8 cellular contexts compared by ENCODE assay signal in the genomic region with DNA sequence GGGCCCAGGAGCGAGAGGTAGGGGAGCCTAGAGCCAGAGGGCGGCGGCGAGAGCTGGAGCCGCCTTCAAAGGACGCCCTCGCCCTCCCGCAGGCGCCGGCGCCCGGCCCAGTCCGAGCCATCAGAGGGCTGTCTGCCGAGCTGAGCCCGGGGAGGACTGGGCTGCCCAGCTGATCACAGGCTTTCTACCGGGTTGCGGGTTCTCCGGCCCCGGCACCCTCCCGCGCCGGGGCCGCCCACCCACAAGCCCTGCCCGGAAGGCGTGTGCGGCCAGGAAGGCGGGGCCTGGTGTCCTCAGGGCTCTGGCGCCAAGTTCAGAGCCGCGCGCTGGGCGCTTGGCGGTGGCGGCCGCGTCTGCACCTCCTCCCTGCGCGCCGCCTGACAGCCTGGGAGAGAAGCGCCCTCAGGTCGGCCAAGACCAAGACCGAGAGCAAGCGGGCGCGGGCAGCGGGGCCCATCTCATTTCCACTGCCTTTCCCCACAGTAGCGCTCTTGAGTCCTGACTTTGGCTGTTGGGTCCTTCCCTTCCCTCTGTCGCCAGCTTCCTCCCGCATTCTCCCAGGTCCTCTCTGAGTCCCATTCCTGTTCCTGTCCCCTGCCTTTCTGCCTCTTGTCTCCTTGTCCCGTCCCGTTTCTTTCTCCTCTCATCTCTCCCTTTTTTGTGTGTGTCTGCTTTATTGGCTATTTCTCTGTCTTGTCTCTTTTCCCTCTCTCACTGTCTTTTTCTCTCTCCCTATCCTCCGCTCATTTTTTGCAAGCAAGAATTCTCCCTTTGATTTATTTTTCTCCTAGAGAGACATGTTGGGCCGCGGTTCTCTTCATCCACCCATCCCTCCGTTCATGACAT.
DNase-seq lines count a peak whose midpoint lies in the region; ATAC-seq and TF ChIP-seq lines count a peak whose summit lies in the region.

No MANE protein-coding gene starts in this region.

- H3K27ac ChIP-seq in 22Rv1 (peak overlapping the region; percentile 25; the same call in 1 of the 2 replicates), substantia nigra (ENCODE audit: low read depth, low read length, poor library complexity, severe bottlenecking) (peak overlapping the region; percentile 37)

- peak; percentile 80 for TF ChIP-seq POLR2A in erythroblast (IDR thresholded peaks at IDR 0.05; ENCODE audit: low read length)

- TF ChIP-seq CTCF in 22Rv1 (IDR thresholded peaks at IDR 0.05), result peak; percentile 28; the same call in 1 of the 2 replicates
- TF ChIP-seq CTCF in GM10266 (IDR thresholded peaks at IDR 0.05; ENCODE audit: control insufficient read depth, insufficient read depth, low read depth, missing control alignments), result no peak

- DNase-seq in GM10266 (ENCODE audit: extremely low spot score) (peak; percentile 47), NCI-H1694 (lab: John Stamatoyannopoulos, UW) (peak; percentile 44), erythroblast (lab: John Stamatoyannopoulos, UW) (peak; percentile 88 to 92), middle frontal gyrus (ENCODE audit: extremely low spot score, low spot score) (peak; percentile 4), substantia nigra (lab: John Stamatoyannopoulos, UW) (peak in 41 of 49 donors; percentile 9 to 80 (median 45))
- DNase-seq in activated CD8-positive, alpha-beta memory T cell treated with anti-CD3 and anti-CD28 coated beads for 48 hours (ENCODE audit: low read depth in 2 of 3, low spot score in 2 of 3), result peak in 2 of 3 experiments; percentile 47 to 50

- peak; percentile 96 for ATAC-seq in HG02852 (IDR thresholded peaks at IDR 0.05; ENCODE audit: unreplicated experiment)

Comparison
In these comparisons a context has a peak if more than half of its experiments do, and no peak if none do; other contexts are left out.
1. Peak in every context shown above with its lines: DNase-seq, ATAC-seq and H3K27ac ChIP-seq.
2. DNase-seq: peak in every context shown above with its lines; median percentile 90 in erythroblast; 48 in activated CD8-positive, alpha-beta memory T cell treated with anti-CD3 and anti-CD28 coated beads for 48 hours; 47 in GM10266; 45 in substantia nigra; 44 in NCI-H1694; 4 in middle frontal gyrus.